In the genomic region with DNA sequence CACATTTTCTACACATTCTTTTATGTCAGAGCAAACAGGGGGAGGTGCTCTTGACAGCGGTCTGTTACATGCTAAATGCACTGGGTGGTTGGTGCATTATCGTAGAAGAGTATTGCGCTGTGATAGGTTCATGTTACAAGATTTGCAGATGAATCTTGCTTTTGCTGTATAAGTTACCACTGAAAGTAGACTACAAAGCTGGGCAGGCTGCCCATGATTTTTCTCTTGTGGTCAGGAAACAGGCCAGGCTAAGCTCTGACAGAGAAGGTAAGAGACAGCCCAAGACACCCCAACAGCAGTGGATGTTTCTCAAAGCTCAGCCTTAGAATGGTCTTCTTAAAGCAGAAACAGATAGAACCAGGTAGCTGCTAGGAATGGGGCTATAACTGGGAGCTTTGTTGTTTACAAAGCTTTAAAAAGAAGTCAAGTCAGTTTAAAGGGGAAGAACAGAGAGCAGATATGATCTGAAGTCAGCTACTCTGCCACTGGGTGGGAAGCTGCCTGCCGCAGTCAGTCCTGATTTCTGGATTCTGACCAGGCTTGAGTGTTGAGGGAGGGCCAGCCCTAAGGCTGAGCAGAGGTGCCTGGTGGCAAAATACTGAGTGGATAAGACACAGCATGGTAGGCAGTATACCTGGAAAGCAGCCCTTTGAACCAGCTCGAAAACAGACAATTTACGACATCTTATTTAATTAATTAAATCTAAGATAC, we compare ENCODE assay signal across 23 cellular contexts. TPM values are rescaled to one million over a fixed set of nuclear protein-coding genes. Genes with fewer than 3 reads are reported as not detected.
DNase-seq lines count a peak whose midpoint lies in the region; ATAC-seq and TF ChIP-seq lines count a peak whose summit lies in the region.
"Had no signal": no experiment of that assay in that cellular context is flagged by ENCODE, and none has a peak within 500 bp of the region (broad histone marks: within the 10 kb centered on the region; RNA-seq: fewer than 3 reads in every experiment).

No MANE protein-coding gene starts in this region.

- H3K36me3 ChIP-seq in neuronal stem cell (replicated peaks in 1 of 2; ENCODE audit: control insufficient read depth in 2 of 2, insufficient read depth in 2 of 2, low read length in 2 of 2) = no peaks in the 10 kb centered on the region
- H3K36me3 ChIP-seq: cardiac muscle cell, right atrium auricular region, upper lobe of left lung had no signal

- no peak overlapping the region for H4K91ac ChIP-seq in neuronal stem cell (ENCODE audit: low read depth, low read length, poor library complexity)

- ATAC-seq in SK-N-SH treated with all-trans-retinoic acid at 6 μM for 48 hours = peak; percentile 77
- ATAC-seq: activated CD4-positive, CD25-positive, alpha-beta regulatory T cell treated with anti-CD3 and anti-CD28 coated beads, Interleukin-2, amount 50 U/mL, for 24 hours; activated CD8-positive, alpha-beta T cell treated with anti-CD3 and anti-CD28 coated beads, Interleukin-2, amount 10 ng/mL, durations not matched to agents 7 days and 5 days; left colon had no signal

- no peak overlapping the region for H2AFZ ChIP-seq in neuronal stem cell (ENCODE audit: low read length)

- TF ChIP-seq CTCF in GM12865 (IDR thresholded peaks at IDR 0.05; ENCODE audit: insufficient read depth, low read depth, low read length, missing control alignments) = no peak

- no CpG with 5 or more reads among the region's 6 CpGs for WGBS in neuronal stem cell (ENCODE audit: extremely low coverage in 2 of 2, insufficient read length in 2 of 2, insufficient replicate concordance in 1 of 2), 2 donors

- H2BK15ac ChIP-seq in neuronal stem cell (ENCODE audit: low read length) = no peak overlapping the region

- peaks cover 0 to 45% (median 0%) of the 10 kb centered on the region in 3 experiments for H3K27me3 ChIP-seq in neuronal stem cell (ENCODE audit: control insufficient read depth in 3 of 3, insufficient read depth in 3 of 3, low read depth in 1 of 3, low read length in 3 of 3)
- H3K27me3 ChIP-seq: right atrium auricular region, upper lobe of left lung had no signal

- peak; percentile 61 for DNase-seq in GM12865 (ENCODE audit: low read depth)
- peak; percentile 50 for DNase-seq in LHCN-M2 (ENCODE audit: low read depth)
- DNase-seq in neuronal stem cell (ENCODE audit: low spot score) = no peak
- no peak for DNase-seq in NCI-H128 (lab: John Stamatoyannopoulos, UW; ENCODE audit: unreplicated experiment)
- DNase-seq in T-helper 9 cell = no peak
- no peak for DNase-seq in AG08396 (ENCODE audit: low spot score)
- DNase-seq in activated T-cell treated with anti-CD3 and anti-CD28 coated beads, Interleukin-2, amount 50 U/mL, for 48 hours = no peak
- DNase-seq: activated CD8-positive, alpha-beta T cell treated with anti-CD3 and anti-CD28 coated beads, Interleukin-2, amount 10 ng/mL, durations not matched to agents 7 days and 5 days; activated naive CD4-positive, alpha-beta T cell; Calu3; H7; Karpas-422; left colon; mesenchymal stem cell; naive B cell; NCI-H1092; NCI-H2029; NCI-H510A treated with DMSO at 0.1 percent for 48 hours; upper lobe of left lung had no signal

- H3K27ac ChIP-seq in neuronal stem cell (replicated peaks; ENCODE audit: low read length) = no peak overlapping the region
- H3K27ac ChIP-seq: cardiac muscle cell, right atrium auricular region, upper lobe of left lung had no signal

- H2BK5ac ChIP-seq in neuronal stem cell (ENCODE audit: low read length) = no peak overlapping the region

- H3K4me2 ChIP-seq in neuronal stem cell (ENCODE audit: insufficient read depth, low read length, poor library complexity, severe bottlenecking) = no peak overlapping the region

- H3K23ac ChIP-seq in neuronal stem cell (ENCODE audit: low read depth, low read length, poor library complexity) = no peak overlapping the region

- H3K79me1 ChIP-seq in neuronal stem cell (ENCODE audit: low read depth, low read length) = no peaks in the 10 kb centered on the region

- no peak overlapping the region for H3K9ac ChIP-seq in neuronal stem cell (ENCODE audit: low read depth, low read length, poor library complexity)

- H2BK12ac ChIP-seq in neuronal stem cell (ENCODE audit: low read length) = no peak overlapping the region

- H3K9me3 ChIP-seq in neuronal stem cell (replicated peaks in 1 of 2; ENCODE audit: control insufficient read depth in 2 of 2, insufficient read depth in 1 of 2, low read depth in 1 of 2, low read length in 2 of 2) = no peaks in the 10 kb centered on the region
- H3K9me3 ChIP-seq: right atrium auricular region, upper lobe of left lung had no signal

- no peak overlapping the region for H2AK5ac ChIP-seq in neuronal stem cell (ENCODE audit: low read depth, low read length)

- no peak overlapping the region for H3K4ac ChIP-seq in neuronal stem cell (ENCODE audit: low read length)

- no peaks in the 10 kb centered on the region for H3K4me1 ChIP-seq in neuronal stem cell (ENCODE audit: control insufficient read depth in 2 of 2, insufficient read depth in 1 of 2, low read depth in 1 of 2, low read length in 2 of 2)
- H3K4me1 ChIP-seq: right atrium auricular region, upper lobe of left lung had no signal

- peak overlapping the region; percentile 27 for H3K18ac ChIP-seq in neuronal stem cell (ENCODE audit: low read length)

- no peak overlapping the region for H2BK120ac ChIP-seq in neuronal stem cell (ENCODE audit: low read depth, low read length)

- H4K8ac ChIP-seq in neuronal stem cell (ENCODE audit: low read depth, low read length) = no peak overlapping the region

- H3K4me3 ChIP-seq in GM12865 (ENCODE audit: low read depth, low read length) = no peak overlapping the region
- H3K4me3 ChIP-seq in neuronal stem cell (ENCODE audit: low read length in 2 of 2) = no peak overlapping the region
- H3K4me3 ChIP-seq: cardiac muscle cell, right atrium auricular region, upper lobe of left lung had no signal

- no peak overlapping the region for H3K14ac ChIP-seq in neuronal stem cell (ENCODE audit: low read length)

TF ChIP-seq in SK-N-SH treated with all-trans-retinoic acid at 6 μM for 48 hours, 23 proteins besides CTCF, POLR2A, EP300 and RAD21:
- TF ChIP-seq ARNTL (CRISPR knock-in tag; IDR thresholded peaks at IDR 0.05; ENCODE audit: borderline replicate concordance, low read depth) (no peak), TOX (CRISPR knock-in tag; IDR thresholded peaks at IDR 0.05; ENCODE audit: borderline replicate concordance) (no peak), ISL1 (CRISPR knock-in tag; IDR thresholded peaks at IDR 0.05) (no peak), CSDC2 (CRISPR knock-in tag; IDR thresholded peaks at IDR 0.05) (no peak), RARB (CRISPR knock-in tag; IDR thresholded peaks at IDR 0.05) (no peak), BACH2 (CRISPR knock-in tag; IDR thresholded peaks at IDR 0.05; ENCODE audit: borderline replicate concordance) (no peak), SNAI2 (CRISPR knock-in tag; IDR thresholded peaks at IDR 0.05) (no peak), GLIS3 (CRISPR knock-in tag; IDR thresholded peaks at IDR 0.05) (no peak), ZNF565 (CRISPR knock-in tag; conservative IDR thresholded peaks at IDR 0.05; ENCODE audit: low read depth) (no peak), ZFP3 (CRISPR knock-in tag; IDR thresholded peaks at IDR 0.05) (no peak), PATZ1 (CRISPR knock-in tag; IDR thresholded peaks at IDR 0.05; ENCODE audit: borderline replicate concordance) (no peak)

RNA-seq across cellular contexts. Expression of gene KCNA1, which starts 9.4 kb away (rescaled TPM):
- total RNA-seq in LHCN-M2 (2014; rRNA removed) = 0.83 and 2.2 TPM in 2 replicates
- 0.01 TPM for polyA plus RNA-seq in LHCN-M2 (2012)
- 0.10 TPM for polyA plus RNA-seq in neuronal stem cell (2013, experiment 1 of 2)
- polyA plus RNA-seq in neuronal stem cell (2013, experiment 2 of 2) = 0.12 TPM
- total RNA-seq: activated CD8-positive, alpha-beta T cell treated with anti-CD3 and anti-CD28 coated beads, Interleukin-2, amount 10 ng/mL, durations not matched to agents 7 days and 5 days; Calu3; H7; right atrium auricular region had no signal
- polyA plus RNA-seq: cardiac muscle cell had no signal

Comparison
In these comparisons a context has a peak if more than half of its experiments do, and no peak if none do; other contexts are left out.
1. DNase-seq: peak in GM12865 (single experiment) and LHCN-M2 (single experiment); none in neuronal stem cell (single experiment), NCI-H128 (single experiment), T-helper 9 cell (single experiment), AG08396 (single experiment) and activated T-cell treated with anti-CD3 and anti-CD28 coated beads, Interleukin-2, amount 50 U/mL, for 48 hours (0 of 2).